17 cellular contexts compared by ENCODE assay signal in the genomic region with DNA sequence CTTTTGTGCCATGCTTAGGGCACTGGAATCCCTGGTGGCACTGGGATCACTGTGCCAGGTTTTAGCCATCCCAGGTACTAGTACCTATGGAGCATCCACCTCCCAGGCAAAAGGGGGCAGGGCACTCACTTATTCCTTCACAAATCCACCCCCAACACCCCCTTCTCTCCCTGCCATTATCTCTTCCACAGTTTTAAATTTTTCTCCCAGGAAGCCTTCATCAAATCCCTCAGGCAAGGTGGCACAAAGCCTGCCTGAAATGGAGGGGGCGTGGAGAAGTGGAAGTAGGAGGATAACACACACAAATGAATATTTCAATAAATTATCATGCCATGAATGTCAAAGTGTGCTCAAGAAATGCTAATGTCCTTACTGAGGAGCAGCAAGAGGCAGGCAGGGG. TPM values are rescaled to one million over a fixed set of nuclear protein-coding genes. Genes with fewer than 3 reads are reported as not detected.
DNase-seq lines count a peak whose midpoint lies in the region; ATAC-seq and TF ChIP-seq lines count a peak whose summit lies in the region.
"Had no signal": no experiment of that assay in that cellular context is flagged by ENCODE, and none has a peak within 500 bp of the region (broad histone marks: within the 10 kb centered on the region; RNA-seq: fewer than 3 reads in every experiment).

No MANE protein-coding gene starts in this region.

- no peaks in the 10 kb centered on the region for H3K9me3 Mint-ChIP-seq in CD4-positive, alpha-beta T cell
- peaks cover 8% of the 10 kb centered on the region for H3K9me3 Mint-ChIP-seq in WTC11
- no peaks in the 10 kb centered on the region for H3K9me3 Mint-ChIP-seq in activated naive CD4-positive, alpha-beta T cell treated with anti-CD3 and anti-CD28 coated beads for 36 hours

- H3K9ac ChIP-seq in mesenchymal stem cell (ENCODE audit: low read length), result no peak overlapping the region
- H3K9ac ChIP-seq in neuronal stem cell (ENCODE audit: low read depth, low read length, poor library complexity), result no peak overlapping the region
- H3K9ac ChIP-seq: BLaER1 treated with 17β-estradiol and CSF1 and Interleukin-3, amounts not matched to agents 10 nM and 100 nM; KMS-11 had no signal

- no peak overlapping the region for H3K23ac ChIP-seq in mesenchymal stem cell (ENCODE audit: low read length in 2 of 2)
- H3K23ac ChIP-seq in neuronal stem cell (ENCODE audit: low read depth, low read length, poor library complexity), result no peak overlapping the region

- no peak overlapping the region for H3K18ac ChIP-seq in mesenchymal stem cell (ENCODE audit: low read depth in 1 of 2, low read length in 2 of 2)
- H3K18ac ChIP-seq in neuronal stem cell (ENCODE audit: low read length), result no peak overlapping the region

- no peak for ATAC-seq in CD4-positive, alpha-beta T cell (ENCODE audit: poor library complexity)
- no peak for ATAC-seq in WTC11

- H3K14ac ChIP-seq in mesenchymal stem cell (ENCODE audit: low read length in 2 of 2), result no peak overlapping the region
- no peak overlapping the region for H3K14ac ChIP-seq in neuronal stem cell (ENCODE audit: low read length)

- H3K4me1 ChIP-seq in mesenchymal stem cell (ENCODE audit: control insufficient read depth, insufficient read depth, low read depth, low read length), result peaks cover 2% of the 10 kb centered on the region
- H3K4me1 ChIP-seq in neuronal stem cell (ENCODE audit: control insufficient read depth in 2 of 2, insufficient read depth in 1 of 2, low read depth in 1 of 2, low read length in 2 of 2), result peaks cover 0 to 4% of the 10 kb centered on the region in 2 donors
- H3K4me1 ChIP-seq in breast epithelium, result no peaks in the 10 kb centered on the region
- peaks cover 0 to 25% (median 10%) of the 10 kb centered on the region in 3 donors for H3K4me1 ChIP-seq in esophagus squamous epithelium

- intact Hi-C loops in CD4-positive, alpha-beta T cell (cut with DNase I, micrococcal nuclease), result loop anchor here in 1 of 2 experiments (10.0 kb wide), 2 partner anchors 237 to 503 kb away; a partner anchor contains a TSS
- intact Hi-C loops in breast epithelium (cut with DNase I; ENCODE audit: low total_unique reads) (no loop called here), esophagus squamous epithelium (cut with DNase I) (no loop called here)
- intact Hi-C loops in activated naive CD4-positive, alpha-beta T cell treated with anti-CD3 and anti-CD28 coated beads for 36 hours (cut with micrococcal nuclease), result no loop called here

- H3K4me3 ChIP-seq in mesenchymal stem cell (ENCODE audit: insufficient read depth in 1 of 2, low read depth in 1 of 2, low read length in 2 of 2), result no peak overlapping the region
- no peak overlapping the region for H3K4me3 ChIP-seq in neuronal stem cell (ENCODE audit: low read length in 2 of 2)
- H3K4me3 ChIP-seq in breast epithelium, result no peak overlapping the region
- no peak overlapping the region for H3K4me3 ChIP-seq in esophagus squamous epithelium
- H3K4me3 ChIP-seq: BLaER1 treated with 17β-estradiol and CSF1 and Interleukin-3, amounts not matched to agents 10 nM and 100 nM had no signal

- H3K27ac Mint-ChIP-seq in CD4-positive, alpha-beta T cell, result no peak overlapping the region
- H3K27ac Mint-ChIP-seq in WTC11, result peak overlapping the region; percentile 11; the same call in 1 of the 2 replicates
- H3K27ac Mint-ChIP-seq in activated naive CD4-positive, alpha-beta T cell treated with anti-CD3 and anti-CD28 coated beads for 36 hours, result no peak overlapping the region
- H3K27ac Mint-ChIP-seq: CD4-positive, CD25-positive, alpha-beta regulatory T cell had no signal

- WGBS in mesenchymal stem cell, result no CpG with 5 or more reads among the region's 1 CpG
- no CpG with 5 or more reads among the region's 1 CpG for WGBS in neuronal stem cell (ENCODE audit: extremely low coverage in 2 of 2, insufficient read length in 2 of 2, insufficient replicate concordance in 1 of 2), 2 donors
- 60% methylated on average over 1 of the region's 1 CpG; no CpG with 5 or more reads in 1 of the 2 donors for WGBS in esophagus squamous epithelium, 2 donors

- H2AK5ac ChIP-seq in mesenchymal stem cell (ENCODE audit: low read length, severe bottlenecking) (no peak overlapping the region), neuronal stem cell (ENCODE audit: low read depth, low read length) (peak overlapping the region; percentile 25)

- peaks cover 16% of the 10 kb centered on the region for H3K36me3 Mint-ChIP-seq in CD4-positive, alpha-beta T cell (ENCODE audit: low read depth)
- H3K36me3 Mint-ChIP-seq in WTC11, result no peaks in the 10 kb centered on the region
- no peaks in the 10 kb centered on the region for H3K36me3 Mint-ChIP-seq in activated naive CD4-positive, alpha-beta T cell treated with anti-CD3 and anti-CD28 coated beads for 36 hours (ENCODE audit: low read depth)
- H3K36me3 Mint-ChIP-seq: CD4-positive, CD25-positive, alpha-beta regulatory T cell; IgD-negative memory B cell had no signal

- no peak for TF ChIP-seq POLR2A in breast epithelium (IDR thresholded peaks at IDR 0.05)
- TF ChIP-seq POLR2A in esophagus squamous epithelium (IDR thresholded peaks at IDR 0.05), result no peak

- H3K27ac ChIP-seq in CD4-positive, alpha-beta T cell (ENCODE audit: low read depth, low read length), result no peak overlapping the region
- H3K27ac ChIP-seq in mesenchymal stem cell (ENCODE audit: low read length, poor library complexity, severe bottlenecking) (no peak overlapping the region), neuronal stem cell (replicated peaks; ENCODE audit: low read length) (no peak overlapping the region), breast epithelium (no peak overlapping the region), esophagus squamous epithelium (no peak overlapping the region)
- H3K27ac ChIP-seq: 22Rv1; BLaER1 treated with 17β-estradiol and CSF1 and Interleukin-3, amounts not matched to agents 10 nM and 100 nM; KMS-11 had no signal

- H3K27me3 ChIP-seq in CD4-positive, alpha-beta T cell (ENCODE audit: control insufficient read depth, insufficient read depth, low read length), result no peaks in the 10 kb centered on the region
- H3K27me3 ChIP-seq in mesenchymal stem cell (ENCODE audit: control insufficient read depth in 1 of 2, insufficient read depth in 1 of 2, low read length in 2 of 2) (peaks cover 0 to 3% of the 10 kb centered on the region in 2 experiments), neuronal stem cell (ENCODE audit: control insufficient read depth in 3 of 3, insufficient read depth in 3 of 3, low read depth in 1 of 3, low read length in 3 of 3) (peaks cover 0 to 24% (median 0%) of the 10 kb centered on the region in 3 experiments), breast epithelium (no peaks in the 10 kb centered on the region), esophagus squamous epithelium (no peaks in the 10 kb centered on the region)
- H3K27me3 ChIP-seq: BLaER1 treated with 17β-estradiol and CSF1 and Interleukin-3, amounts not matched to agents 10 nM and 100 nM had no signal

- H4K91ac ChIP-seq in mesenchymal stem cell (ENCODE audit: low read length) (peak overlapping the region; percentile 20), neuronal stem cell (ENCODE audit: low read depth, low read length, poor library complexity) (no peak overlapping the region)

- H3K4me2 ChIP-seq in mesenchymal stem cell (ENCODE audit: low read length, poor library complexity, severe bottlenecking) (no peak overlapping the region), neuronal stem cell (ENCODE audit: insufficient read depth, low read length, poor library complexity, severe bottlenecking) (no peak overlapping the region)
- H3K4me2 ChIP-seq: BLaER1 treated with 17β-estradiol and CSF1 and Interleukin-3, amounts not matched to agents 10 nM and 100 nM; KMS-11 had no signal

- POLR2A ChIA-PET in CD4-positive, alpha-beta T cell (lab: Charles Lee), result no interaction called here
- POLR2A ChIA-PET in WTC11 (lab: Charles Lee), result no interaction called here

- H3K79me1 ChIP-seq in mesenchymal stem cell (replicated peaks; ENCODE audit: low read length, poor library complexity, severe bottlenecking), result no peaks in the 10 kb centered on the region
- no peaks in the 10 kb centered on the region for H3K79me1 ChIP-seq in neuronal stem cell (ENCODE audit: low read depth, low read length)

- CTCF ChIA-PET in CD4-positive, alpha-beta T cell (lab: Charles Lee), result no interaction called here
- CTCF ChIA-PET in WTC11 (lab: Charles Lee), result no interaction called here
- CTCF ChIA-PET in activated naive CD4-positive, alpha-beta T cell treated with anti-CD3 and anti-CD28 coated beads for 36 hours (lab: Charles Lee), result interaction anchor here (1.4 kb wide), 1 partner anchor 117 kb away, joined by 3 read pairs; no protein-coding TSS in a partner anchor

- DNase-seq in CD4-positive, alpha-beta T cell, result no peak
- DNase-seq in WTC11 (ENCODE audit: low spot score) (no peak), mesenchymal stem cell (no peak), neuronal stem cell (ENCODE audit: low spot score) (no peak), breast epithelium (ENCODE audit: low spot score in 2 of 2) (no peak), esophagus squamous epithelium (lab: John Stamatoyannopoulos, UW) (no peak), GM10266 (ENCODE audit: extremely low spot score) (no peak)
- DNase-seq in activated naive CD4-positive, alpha-beta T cell treated with anti-CD3 and anti-CD28 coated beads for 36 hours, result no peak
- DNase-seq: ACHN; Calu3; CD4-positive, CD25-positive, alpha-beta regulatory T cell; DMS 273 treated with DMSO at 0.1 percent for 48 hours; DMS79 had no signal

- no peak overlapping the region for H2BK12ac ChIP-seq in mesenchymal stem cell (ENCODE audit: low read length in 2 of 2)
- H2BK12ac ChIP-seq in neuronal stem cell (ENCODE audit: low read length), result no peak overlapping the region

- peak overlapping the region; percentile 37 for H3K4me3 Mint-ChIP-seq in CD4-positive, alpha-beta T cell
- no peak overlapping the region for H3K4me3 Mint-ChIP-seq in WTC11
- H3K4me3 Mint-ChIP-seq in activated naive CD4-positive, alpha-beta T cell treated with anti-CD3 and anti-CD28 coated beads for 36 hours, result no peak overlapping the region

- TF ChIP-seq CTCF in CD4-positive, alpha-beta T cell (IDR thresholded peaks at IDR 0.05), result no peak
- TF ChIP-seq CTCF in WTC11 (IDR thresholded peaks at IDR 0.05), result no peak
- no peak for TF ChIP-seq CTCF in breast epithelium (IDR thresholded peaks at IDR 0.05)
- TF ChIP-seq CTCF in esophagus squamous epithelium (IDR thresholded peaks at IDR 0.05), result no peak
- no peak for TF ChIP-seq CTCF in GM10266 (IDR thresholded peaks at IDR 0.05; ENCODE audit: control insufficient read depth, insufficient read depth, low read depth, missing control alignments)

- no peaks in the 10 kb centered on the region for H3K9me3 ChIP-seq in CD4-positive, alpha-beta T cell (ENCODE audit: control insufficient read depth, low read length)
- no peaks in the 10 kb centered on the region for H3K9me3 ChIP-seq in mesenchymal stem cell (ENCODE audit: control insufficient read depth, low read length)
- H3K9me3 ChIP-seq in neuronal stem cell (replicated peaks in 1 of 2; ENCODE audit: control insufficient read depth in 2 of 2, insufficient read depth in 1 of 2, low read depth in 1 of 2, low read length in 2 of 2), result peaks cover 0 to 3% of the 10 kb centered on the region in 2 donors
- H3K9me3 ChIP-seq in breast epithelium, result no peaks in the 10 kb centered on the region
- H3K9me3 ChIP-seq in esophagus squamous epithelium, result no peaks in the 10 kb centered on the region

- no peaks in the 10 kb centered on the region for H3K36me3 ChIP-seq in mesenchymal stem cell (ENCODE audit: control insufficient read depth in 1 of 2, insufficient read depth in 2 of 2, low read depth in 1 of 2, low read length in 2 of 2)
- no peaks in the 10 kb centered on the region for H3K36me3 ChIP-seq in neuronal stem cell (replicated peaks in 1 of 2; ENCODE audit: control insufficient read depth in 2 of 2, insufficient read depth in 2 of 2, low read length in 2 of 2)
- no peaks in the 10 kb centered on the region for H3K36me3 ChIP-seq in breast epithelium
- no peaks in the 10 kb centered on the region for H3K36me3 ChIP-seq in esophagus squamous epithelium
- H3K36me3 ChIP-seq: BLaER1 treated with 17β-estradiol and CSF1 and Interleukin-3, amounts not matched to agents 10 nM and 100 nM had no signal

- H3K4ac ChIP-seq in mesenchymal stem cell (ENCODE audit: low read depth in 1 of 2, low read length in 2 of 2), result no peak overlapping the region
- H3K4ac ChIP-seq in neuronal stem cell (ENCODE audit: low read length), result no peak overlapping the region

- H2BK120ac ChIP-seq in mesenchymal stem cell (ENCODE audit: low read depth, low read length), result no peak overlapping the region
- no peak overlapping the region for H2BK120ac ChIP-seq in neuronal stem cell (ENCODE audit: low read depth, low read length)

- peaks cover 15% of the 10 kb centered on the region for H3K4me1 Mint-ChIP-seq in CD4-positive, alpha-beta T cell (ENCODE audit: low read depth)
- H3K4me1 Mint-ChIP-seq in WTC11, result peaks cover 26% of the 10 kb centered on the region
- peaks cover 4% of the 10 kb centered on the region for H3K4me1 Mint-ChIP-seq in activated naive CD4-positive, alpha-beta T cell treated with anti-CD3 and anti-CD28 coated beads for 36 hours (ENCODE audit: low read depth)

- no peaks in the 10 kb centered on the region for H3K27me3 Mint-ChIP-seq in CD4-positive, alpha-beta T cell
- peaks cover 35% of the 10 kb centered on the region for H3K27me3 Mint-ChIP-seq in WTC11 (ENCODE audit: low read depth)
- peaks cover 2% of the 10 kb centered on the region for H3K27me3 Mint-ChIP-seq in activated naive CD4-positive, alpha-beta T cell treated with anti-CD3 and anti-CD28 coated beads for 36 hours (ENCODE audit: low read depth)
- H3K27me3 Mint-ChIP-seq: CD4-positive, CD25-positive, alpha-beta regulatory T cell; IgD-negative memory B cell had no signal

- H2BK15ac ChIP-seq in mesenchymal stem cell (ENCODE audit: low read depth, poor library complexity, severe bottlenecking), result no peak overlapping the region
- no peak overlapping the region for H2BK15ac ChIP-seq in neuronal stem cell (ENCODE audit: low read length)

- H2BK5ac ChIP-seq in mesenchymal stem cell (ENCODE audit: low read depth, low read length, poor library complexity, severe bottlenecking), result no peak overlapping the region
- H2BK5ac ChIP-seq in neuronal stem cell (ENCODE audit: low read length), result no peak overlapping the region

- no peak overlapping the region for H4K8ac ChIP-seq in mesenchymal stem cell (ENCODE audit: low read length)
- no peak overlapping the region for H4K8ac ChIP-seq in neuronal stem cell (ENCODE audit: low read depth, low read length)

- H2AFZ ChIP-seq in mesenchymal stem cell (ENCODE audit: low read depth, low read length) (no peak overlapping the region), neuronal stem cell (ENCODE audit: low read length) (no peak overlapping the region)

RNA-seq across cellular contexts. Expression of a gene that starts 4.7 kb away (rescaled TPM):
- total RNA-seq in CD4-positive, alpha-beta T cell, result 10 to 100 TPM; 53.4 to 53.6 TPM
- total RNA-seq in WTC11 (2021) (20.4 to 24.2 TPM (median 23.2 TPM) in 3 replicates), breast epithelium (10 to 100 TPM; 12.5 to 16.4 (median 15.5) TPM), esophagus squamous epithelium (10 to 100 TPM in 2 of 4 donors, 1 to 10 TPM in 2; 6.3 to 12.6 (median 10.3) TPM)
- 17.4 TPM for polyA plus RNA-seq in mesenchymal stem cell (2013, experiment 1 of 2)
- polyA plus RNA-seq in mesenchymal stem cell (2013, experiment 2 of 2), result 16.4 TPM
- polyA plus RNA-seq in neuronal stem cell (2013, experiment 1 of 2), result 7.7 TPM
- 7.7 TPM for polyA plus RNA-seq in neuronal stem cell (2013, experiment 2 of 2)
- total RNA-seq in activated naive CD4-positive, alpha-beta T cell treated with anti-CD3 and anti-CD28 coated beads for 36 hours, result 10 to 100 TPM; 39.3 to 45.3 TPM
